8 cellular contexts compared by ENCODE assay signal in genomic region chr9:34651876-34652602, GRCh38. TPM values are rescaled to one million over a fixed set of nuclear protein-coding genes. Genes with fewer than 3 reads are reported as not detected.
A peak's percentile ranks its signal among the peaks of the same experiment; 100 is the strongest.
DNase-seq lines count a peak whose midpoint lies in the region; ATAC-seq, FAIRE-seq and TF ChIP-seq lines count a peak whose summit lies in the region.

IL11RA (plus strand) TSS chr9:34652185; CDS start chr9:34655218, 3,033 bp downstream.

- 3% methylated on average over 15 of the region's 24 CpGs for WGBS in hepatocyte (ENCODE audit: low lambda C conversion rate, missing lambda C conversion rate)

- peak within 1 kb of the TSS; percentile 87 for H3K4me2 ChIP-seq in hepatocyte

- DNase-seq in H7 (peak; percentile 100), SJSA1 (ENCODE audit: low read depth in 1 of 2, low spot score in 2 of 2) (peak; percentile 74 to 83), astrocyte of the hippocampus (ENCODE audit: low read depth, low spot score) (peak; percentile 81), hepatocyte (ENCODE audit: low spot score) (peak; percentile 92), progenitor cell of endocrine pancreas (ENCODE audit: low spot score, unreplicated experiment) (peak; percentile 40)
- no peak for DNase-seq in effector memory CD4-positive, alpha-beta T cell

- H3K79me2 ChIP-seq in hepatocyte = peaks cover 30% of the 10 kb centered on the region

- FAIRE-seq in A204.1 (lab: Jason Lieb, UNC) = peak; percentile 63

- H3K9me3 ChIP-seq in SJSA1 (replicated peaks) (no peaks in the 10 kb centered on the region), hepatocyte (ENCODE audit: low read depth) (no peaks in the 10 kb centered on the region)
- no peaks in the 10 kb centered on the region for H3K9me3 ChIP-seq in effector memory CD4-positive, alpha-beta T cell (ENCODE audit: control insufficient read depth, low read length)

- no peak for ATAC-seq in GM18502 (IDR thresholded peaks at IDR 0.05; ENCODE audit: poor library complexity, unreplicated experiment)

- peak within 1 kb of the TSS; percentile 85 for H3K27ac Mint-ChIP-seq in progenitor cell of endocrine pancreas

- TF ChIP-seq CTCF in hepatocyte (IDR thresholded peaks at IDR 0.05; ENCODE audit: poor library complexity) (no peak), progenitor cell of endocrine pancreas (IDR thresholded peaks at IDR 0.05; ENCODE audit: unreplicated experiment) (no peak)

- peak within 1 kb of the TSS; percentile 12 for H2AFZ ChIP-seq in hepatocyte

- no peaks in the 10 kb centered on the region for H3K9me3 Mint-ChIP-seq in progenitor cell of endocrine pancreas (ENCODE audit: low read depth)

- H3K4me3 ChIP-seq in H7 (ENCODE audit: insufficient read depth, low read depth, low read length) (peak within 1 kb of the TSS; percentile 32), SJSA1 (peak within 1 kb of the TSS; percentile 37), hepatocyte (no peak within 1 kb of the TSS)
- H3K4me3 ChIP-seq in effector memory CD4-positive, alpha-beta T cell (ENCODE audit: insufficient read depth, low read depth, low read length, poor library complexity, severe bottlenecking) = no peak within 1 kb of the TSS

- H3K36me3 Mint-ChIP-seq in progenitor cell of endocrine pancreas (ENCODE audit: insufficient read depth) = peaks cover 8% of the 10 kb centered on the region

- peaks cover 23% of the 10 kb centered on the region for H3K4me1 ChIP-seq in SJSA1 (replicated peaks)
- peaks cover 49% of the 10 kb centered on the region for H3K4me1 ChIP-seq in hepatocyte (ENCODE audit: insufficient read depth)
- H3K4me1 ChIP-seq in effector memory CD4-positive, alpha-beta T cell (ENCODE audit: control insufficient read depth, insufficient read depth, low read length, poor library complexity, severe bottlenecking) = peaks cover 30% of the 10 kb centered on the region

- no peaks in the 10 kb centered on the region for H4K20me1 ChIP-seq in hepatocyte (ENCODE audit: insufficient read depth, poor library complexity, severe bottlenecking)

- H3K4me1 Mint-ChIP-seq in progenitor cell of endocrine pancreas (ENCODE audit: low read depth) = peaks cover 40% of the 10 kb centered on the region

- H3K9me2 ChIP-seq in hepatocyte (replicated peaks; ENCODE audit: insufficient read depth) = no peaks in the 10 kb centered on the region

- no peaks in the 10 kb centered on the region for H3K27me3 ChIP-seq in H7 (ENCODE audit: control insufficient read depth, insufficient read depth, low read length)
- no peaks in the 10 kb centered on the region for H3K27me3 ChIP-seq in SJSA1 (replicated peaks)
- H3K27me3 ChIP-seq in hepatocyte = no peaks in the 10 kb centered on the region
- no peaks in the 10 kb centered on the region for H3K27me3 ChIP-seq in effector memory CD4-positive, alpha-beta T cell (replicated peaks; ENCODE audit: control insufficient read depth, insufficient read depth, low read length, poor library complexity, severe bottlenecking)

- H3K27ac ChIP-seq in SJSA1 (no peak within 1 kb of the TSS), hepatocyte (peak within 1 kb of the TSS; percentile 94)
- no peak within 1 kb of the TSS for H3K27ac ChIP-seq in effector memory CD4-positive, alpha-beta T cell (ENCODE audit: insufficient read depth, low read length, poor library complexity, severe bottlenecking)

- peak within 1 kb of the TSS; percentile 66 for H3K4me3 Mint-ChIP-seq in progenitor cell of endocrine pancreas (ENCODE audit: low read depth)

- no peaks in the 10 kb centered on the region for H3K27me3 Mint-ChIP-seq in progenitor cell of endocrine pancreas

- peaks cover 15% of the 10 kb centered on the region for H3K36me3 ChIP-seq in H7 (replicated peaks; ENCODE audit: control insufficient read depth, insufficient read depth, low read length)
- peaks cover 8% of the 10 kb centered on the region; the same call in 1 of the 2 replicates for H3K36me3 ChIP-seq in SJSA1
- no peaks in the 10 kb centered on the region for H3K36me3 ChIP-seq in hepatocyte (replicated peaks; ENCODE audit: insufficient read depth, low read depth)
- peaks cover 29% of the 10 kb centered on the region for H3K36me3 ChIP-seq in effector memory CD4-positive, alpha-beta T cell (ENCODE audit: control insufficient read depth, insufficient read depth, low read length)

RNA-seq across cellular contexts. Expression of gene IL11RA, which starts in this region (rescaled TPM):
- total RNA-seq in H7 (2014; rRNA removed; shearing (Covaris generic)) = 7.3 and 9.8 TPM in 2 replicates
- total RNA-seq in SJSA1 (2014; rRNA removed; shearing (Covaris generic)) = 16.4 and 34.4 TPM in 2 replicates
- 69.4 and 74.6 TPM in 2 replicates for total RNA-seq in hepatocyte
- 91.8 and 97.2 TPM in 2 replicates for polyA plus RNA-seq in hepatocyte
- total RNA-seq in progenitor cell of endocrine pancreas = 27.5 and 27.8 TPM in 2 replicates

Comparison
In these comparisons a context has a peak if more than half of its experiments do, and no peak if none do; other contexts are left out.
1. DNase-seq: peak in H7 (single experiment), SJSA1 (2 of 2), astrocyte of the hippocampus (single experiment), hepatocyte (single experiment) and progenitor cell of endocrine pancreas (single experiment); none in effector memory CD4-positive, alpha-beta T cell (0 of 3).
2. H3K4me3 ChIP-seq: peak in H7 (single experiment) and SJSA1 (single experiment); none in hepatocyte (single experiment) and effector memory CD4-positive, alpha-beta T cell (single experiment).